Comparison of ENCODE assay signal across 8 cellular contexts in genomic region chrX:64205441-64205734, GRCh38. TPM values are rescaled to one million over a fixed set of nuclear protein-coding genes. Genes with fewer than 3 reads are reported as not detected.
A peak's percentile ranks its signal among the peaks of the same experiment; 100 is the strongest.
DNase-seq lines count a peak whose midpoint lies in the region; ATAC-seq, FAIRE-seq and TF ChIP-seq lines count a peak whose summit lies in the region.

Gene AMER1 (minus strand): TSS chrX:64205708. CDS start chrX:64193286, 12,422 bp downstream.

- H3K79me2 ChIP-seq in K562 (ENCODE audit: control insufficient read depth, insufficient read depth, low read length) = peaks cover 6% of the 10 kb centered on the region; the same call in 2 of the 3 replicates
- H3K79me2 ChIP-seq in HepG2 (ENCODE audit: insufficient read depth, low read length) = peaks cover 11% of the 10 kb centered on the region

- H3K9ac ChIP-seq in HUES64 (ENCODE audit: low read depth, low read length) (peak within 1 kb of the TSS; percentile 70), K562 (ENCODE audit: insufficient read depth in 1 of 2, low read depth in 2 of 2, low read length in 2 of 2) (peak within 1 kb of the TSS; percentile 60 to 90), HepG2 (ENCODE audit: insufficient read depth, low read depth, low read length) (peak within 1 kb of the TSS; percentile 71)

- DNase-seq in GM06990 (ENCODE audit: extremely low read depth, insufficient read length) = no peak
- DNase-seq in K562 (ENCODE audit: extremely low read depth in 1 of 4, low spot score in 3 of 4) = no peak
- no peak for DNase-seq in HepG2 (ENCODE audit: low spot score)
- no peak for DNase-seq in tibial artery
- no peak for DNase-seq in NCI-H82 (lab: John Stamatoyannopoulos, UW)
- DNase-seq in activated CD4-positive, alpha-beta T cell treated with anti-CD3 and anti-CD28 coated beads, Interleukin-2, amount 50 U/mL, for 4 hours = no peak

- no peaks in the 10 kb centered on the region for H3K9me3 ChIP-seq in HUES64 (ENCODE audit: insufficient read depth, low read depth, low read length)
- H3K9me3 ChIP-seq in K562 (replicated peaks; ENCODE audit: control insufficient read depth, insufficient read depth, low read depth, low read length) = no peaks in the 10 kb centered on the region
- H3K9me3 ChIP-seq in HepG2 (ENCODE audit: low read length) = no peaks in the 10 kb centered on the region
- no peaks in the 10 kb centered on the region for H3K9me3 ChIP-seq in tibial artery

- no peak for TF ChIP-seq CTCF in GM06990 (IDR thresholded peaks at IDR 0.05; ENCODE audit: insufficient read depth, low read length, poor library complexity, severe bottlenecking)
- TF ChIP-seq CTCF in K562 (IDR thresholded peaks at IDR 0.05 in 2 of 3, conservative IDR thresholded peaks at IDR 0.05 in 1 of 3; ENCODE audit: insufficient read depth in 2 of 3, low read depth in 1 of 3, low read length in 3 of 3) = no peak
- TF ChIP-seq CTCF in HepG2 (CRISPR knock-in tag; IDR thresholded peaks at IDR 0.05) = no peak
- TF ChIP-seq CTCF in tibial artery (IDR thresholded peaks at IDR 0.05) = no peak

- H2AFZ ChIP-seq in K562 (ENCODE audit: low read depth, low read length) (peak within 1 kb of the TSS; percentile 71), HepG2 (ENCODE audit: low read length) (peak within 1 kb of the TSS; percentile 15)

- no peaks in the 10 kb centered on the region for H3K27me3 ChIP-seq in GM06990 (replicated peaks; ENCODE audit: control insufficient read depth, insufficient read depth, low read length)
- peaks cover 16% of the 10 kb centered on the region for H3K27me3 ChIP-seq in HUES64 (ENCODE audit: insufficient read depth, low read length)
- no peaks in the 10 kb centered on the region for H3K27me3 ChIP-seq in K562 (ENCODE audit: control insufficient read depth in 2 of 2, insufficient read depth in 2 of 2, low read length in 2 of 2)
- no peaks in the 10 kb centered on the region; a peak in 1 of 5 replicates for H3K27me3 ChIP-seq in HepG2 (ENCODE audit: control insufficient read depth in 1 of 2, insufficient read depth in 2 of 2, low read length in 2 of 2)
- no peaks in the 10 kb centered on the region for H3K27me3 ChIP-seq in tibial artery

- BruUV-seq in K562 (replicated peaks; lab: Mats Ljungman, UMichigan) (no TSS peak), HepG2 (replicated peaks; lab: Mats Ljungman, UMichigan) (no TSS peak)

- TF ChIP-seq EP300 in K562 (IDR thresholded peaks at IDR 0.05; ENCODE audit: low read length) (no peak), HepG2 (IDR thresholded peaks at IDR 0.05; ENCODE audit: low read depth in 2 of 2, low read length in 2 of 2) (no peak), HepG2 (CRISPR knock-in tag; IDR thresholded peaks at IDR 0.05; ENCODE audit: borderline replicate concordance) (no peak)

- FAIRE-seq in K562 (lab: Jason Lieb, UNC) (no peak), HepG2 (lab: Jason Lieb, UNC) (no peak)

- in situ Hi-C loops in K562 (cut with MboI) (no loop called here), HepG2 (cut with HindIII; ENCODE audit: extremely low pct_ligation_motif_present, low pct_unique_long_range_greater_than_20kb) (no loop called here)

- peaks cover 6% of the 10 kb centered on the region; the same call in 1 of the 2 replicates for H3K4me1 ChIP-seq in HUES64 (ENCODE audit: insufficient read depth, low read length)
- H3K4me1 ChIP-seq in K562 (replicated peaks in 1 of 2; ENCODE audit: control insufficient read depth in 2 of 2, insufficient read depth in 2 of 2, low read length in 2 of 2) = peaks cover 3 to 24% of the 10 kb centered on the region in 2 experiments; a peak in 4 of 5 replicates
- peaks cover 18% of the 10 kb centered on the region for H3K4me1 ChIP-seq in HepG2 (ENCODE audit: insufficient read depth, low read length)
- peaks cover 0 to 35% (median 12%) of the 10 kb centered on the region in 4 donors for H3K4me1 ChIP-seq in tibial artery

- peak within 1 kb of the TSS; percentile 70 for H3K4me3 ChIP-seq in GM06990 (replicated peaks; ENCODE audit: low read depth, low read length)
- H3K4me3 ChIP-seq in HUES64 (ENCODE audit: low read length) = peak within 1 kb of the TSS; percentile 78
- H3K4me3 ChIP-seq in K562 = peak within 1 kb of the TSS; percentile 59
- H3K4me3 ChIP-seq in HepG2 (replicated peaks in 1 of 3; ENCODE audit: insufficient read depth in 1 of 3, low read depth in 2 of 3, low read length in 3 of 3) = peak within 1 kb of the TSS; percentile 73 to 78 (median 74)
- H3K4me3 ChIP-seq in tibial artery = peak within 1 kb of the TSS; percentile 81 to 83

- TF ChIP-seq RAD21 in K562 (CRISPR knock-in tag; conservative IDR thresholded peaks at IDR 0.05 in 1 of 2, IDR thresholded peaks at IDR 0.05 in 1 of 2) (no peak), HepG2 (CRISPR knock-in tag; IDR thresholded peaks at IDR 0.05) (no peak)

- H4K20me1 ChIP-seq in K562 (replicated peaks; ENCODE audit: control insufficient read depth, insufficient read depth, low read length) (no peaks in the 10 kb centered on the region), HepG2 (ENCODE audit: insufficient read depth, low read length) (0 out of 2 replicates have a peak, but pooled peaks cover 2% of the 10 kb centered on the region)

- H3K4me2 ChIP-seq in K562 (ENCODE audit: insufficient read depth, low read length) (peak within 1 kb of the TSS; percentile 69), HepG2 (ENCODE audit: low read depth, low read length) (peak within 1 kb of the TSS; percentile 82)

- intact Hi-C loops in K562 (cut with micrococcal nuclease) (loop anchor here (5.0 kb wide), 1 partner anchor 48 kb away; no protein-coding TSS in a partner anchor), HepG2 (cut with micrococcal nuclease; ENCODE audit: unreplicated experiment) (no loop called here), tibial artery (cut with DNase I; ENCODE audit: low total_unique reads) (loop anchor here (10.0 kb wide), 1 partner anchor 189 kb away; the partner anchor contains the start of gene MTMR8)

- WGBS in HUES64 = under 1% methylated on average over 29 of the region's 29 CpGs
- WGBS in K562 (ENCODE audit: insufficient coverage, low coverage, missing lambda C conversion rate) = 6% methylated on average over 13 of the region's 29 CpGs
- WGBS in HepG2 (ENCODE audit: low lambda C conversion rate) = no CpG with 5 or more reads among the region's 29 CpGs

- H3K9me1 ChIP-seq in K562 (ENCODE audit: control insufficient read depth, insufficient read depth, low read length) = no peaks in the 10 kb centered on the region

- TF ChIP-seq POLR2A in K562 (conservative IDR thresholded peaks at IDR 0.05) (no peak), HepG2 (IDR thresholded peaks at IDR 0.05; ENCODE audit: insufficient read depth in 1 of 2, low read depth in 2 of 2, low read length in 2 of 2) (no peak; a peak in 1 of 4 replicates)

- peak within 1 kb of the TSS; percentile 67 for H3K27ac ChIP-seq in HUES64 (ENCODE audit: low read depth, low read length)
- H3K27ac ChIP-seq in K562 (ENCODE audit: extremely low read depth, low read depth, low read length) = peak within 1 kb of the TSS; percentile 55
- peak within 1 kb of the TSS; percentile 90 for H3K27ac ChIP-seq in HepG2 (ENCODE audit: extremely low read length, insufficient read depth, low read length)
- peak within 1 kb of the TSS; percentile 89 to 95 for H3K27ac ChIP-seq in tibial artery

- CTCF ChIA-PET in K562 (lab: Yijun Ruan, JAX; ENCODE audit: low intra/inter-chr PET ratio) (no interaction called here), HepG2 (lab: Yijun Ruan, JAX; ENCODE audit: low intra/inter-chr PET ratio, low total read pairs) (no interaction called here)

- peak; percentile 30 for ATAC-seq in GM21576 (IDR thresholded peaks at IDR 0.05; ENCODE audit: unreplicated experiment)
- ATAC-seq in K562 = peak; percentile 75
- peak; percentile 60 for ATAC-seq in HepG2

- POLR2A ChIA-PET in K562 (lab: Yijun Ruan, JAX) = no interaction called here
- POLR2A ChIA-PET in HepG2 (lab: Yijun Ruan, JAX) = interaction anchor here (1.3 to 2.1 kb wide), 2 partner anchors 19 to 52 kb away, joined by 3 to 7 read pairs; no protein-coding TSS in a partner anchor

- H3K36me3 ChIP-seq in GM06990 (ENCODE audit: control insufficient read depth, insufficient read depth, low read length) (no peaks in the 10 kb centered on the region; the same call in 1 of the 2 replicates), HUES64 (ENCODE audit: insufficient read depth, low read length) (no peaks in the 10 kb centered on the region), K562 (ENCODE audit: control insufficient read depth, insufficient read depth, low read length) (no peaks in the 10 kb centered on the region), HepG2 (replicated peaks in 1 of 2; ENCODE audit: control insufficient read depth in 1 of 2, insufficient read depth in 2 of 2, low read length in 2 of 2) (no peaks in the 10 kb centered on the region), tibial artery (no peaks in the 10 kb centered on the region)

RNA-seq across cellular contexts. Expression of gene AMER1, which starts in this region (rescaled TPM):
- polyA plus RNA-seq in HUES64 (2013, experiment 1 of 2) = 7.5 TPM
- 7.3 TPM for polyA plus RNA-seq in HUES64 (2013, experiment 2 of 2)
- total RNA-seq in K562 (2011; cell fraction: chromatin; rRNA removed; ENCODE audit: low replicate concordance) = 5.1 and 6.5 TPM in 2 replicates
- total RNA-seq in K562 (2011; cell fraction: nucleolus; rRNA removed) = 3.9 and 4.3 TPM in 2 replicates
- 5.2 and 5.6 TPM in 2 replicates for total RNA-seq in K562 (2011; cell fraction: nucleoplasm; rRNA removed)
- total RNA-seq in K562 (2014; rRNA removed) = 3.0 and 4.2 TPM in 2 replicates
- total RNA-seq in K562 (2014; rRNA removed; fragmentation: Illumina TruSeq; extraction: Trizol) = 3.5 TPM in 2 replicates
- 4.3 and 4.6 TPM in 2 replicates for total RNA-seq in K562 (2015; rRNA removed; fragmentation: Illumina TruSeq; extraction: Trizol)
- total RNA-seq in K562 (2021) = 4.6 and 5.0 TPM in 2 replicates
- polyA plus RNA-seq in K562 (2011; rRNA removed) = 1.6 and 2.3 TPM in 2 replicates
- polyA plus RNA-seq in K562 (2011; cell fraction: cytosol; rRNA removed) = 1.4 and 1.8 TPM in 2 replicates
- 1.4 and 2.2 TPM in 2 replicates for polyA plus RNA-seq in K562 (2011; cell fraction: nucleus; rRNA removed)
- 0.96 and 2.5 TPM in 2 replicates for polyA plus RNA-seq in K562 (2012)
- polyA plus RNA-seq in K562 (2014; fragmentation: Illumina TruSeq; extraction: Trizol) = 3.8 and 4.6 TPM in 2 replicates
- under 1 TPM; 0.29 to 0.46 TPM for polyA plus RNA-seq in K562 (2014; fragmentation: Nextera tagmentation; extraction: Ambion mirVana)
- 2.3 and 3.5 TPM in 2 replicates for polyA plus RNA-seq in K562 (2014; rRNA removed)
- polyA minus RNA-seq in K562 (2011; rRNA and poly(A)+ RNA removed) = 3.3 and 4.9 TPM in 2 replicates
- polyA minus RNA-seq in K562 (2011; cell fraction: cytosol; rRNA and poly(A)+ RNA removed) = 2.2 and 2.9 TPM in 2 replicates
- 1.9 and 2.3 TPM in 2 replicates for polyA minus RNA-seq in K562 (2011; cell fraction: nucleus; rRNA and poly(A)+ RNA removed)
- total RNA-seq in HepG2 (2016; rRNA removed; fragmentation: Illumina TruSeq; extraction: Trizol) = 10.4 and 10.8 TPM in 2 replicates
- 0.61 and 0.71 TPM in 2 replicates for total RNA-seq in HepG2 (2016; cell fraction: cytosol; rRNA removed; fragmentation: Illumina TruSeq; extraction: Trizol; ENCODE audit: low read depth)
- 9.1 and 10.4 TPM in 2 replicates for total RNA-seq in HepG2 (2016; cell fraction: insoluble cytoplasmic fraction; rRNA removed; fragmentation: Illumina TruSeq; extraction: Trizol)
- 3.6 and 3.8 TPM in 2 replicates for total RNA-seq in HepG2 (2016; cell fraction: membrane; rRNA removed; fragmentation: Illumina TruSeq; extraction: Trizol)
- 11.8 and 13.9 TPM in 2 replicates for total RNA-seq in HepG2 (2016; cell fraction: nucleus; rRNA removed; fragmentation: Illumina TruSeq; extraction: Trizol)
- polyA plus RNA-seq in HepG2 (2011; rRNA removed) = 2.8 and 3.1 TPM in 2 replicates
- polyA plus RNA-seq in HepG2 (2011; cell fraction: cytosol; rRNA removed) = 1.6 and 2.0 TPM in 2 replicates
- 4.2 and 4.7 TPM in 2 replicates for polyA plus RNA-seq in HepG2 (2011; cell fraction: nucleus; rRNA removed)
- 3.6 and 4.0 TPM in 2 replicates for polyA plus RNA-seq in HepG2 (2012)
- polyA plus RNA-seq in HepG2 (2016; cell fraction: cytosol; fragmentation: Illumina TruSeq; extraction: Trizol; ENCODE audit: low read depth) = 0.17 and 0.29 TPM in 2 replicates
- polyA plus RNA-seq in HepG2 (2016; cell fraction: insoluble cytoplasmic fraction; fragmentation: Illumina TruSeq; extraction: Trizol; ENCODE audit: low read depth) = 5.3 and 6.3 TPM in 2 replicates
- polyA plus RNA-seq in HepG2 (2016; cell fraction: membrane; fragmentation: Illumina TruSeq; extraction: Trizol; ENCODE audit: low read depth) = 1.0 and 1.1 TPM in 2 replicates
- polyA plus RNA-seq in HepG2 (2016; cell fraction: nucleus; fragmentation: Illumina TruSeq; extraction: Trizol; ENCODE audit: insufficient read depth, low read depth) = 9.9 and 11.4 TPM in 2 replicates
- polyA minus RNA-seq in HepG2 (2011; rRNA and poly(A)+ RNA removed; ENCODE audit: low replicate concordance) = 8.5 and 12.3 TPM in 2 replicates
- polyA minus RNA-seq in HepG2 (2011; cell fraction: cytosol; rRNA and poly(A)+ RNA removed) = 2.5 and 3.5 TPM in 2 replicates
- 7.6 and 9.1 TPM in 2 replicates for polyA minus RNA-seq in HepG2 (2011; cell fraction: nucleus; rRNA and poly(A)+ RNA removed)
